27 cellular contexts compared by ENCODE assay signal in genomic region chr5:69038539-69038938, GRCh38.
"Had no signal": no experiment of that assay in that cellular context is flagged by ENCODE, and none has a peak within 500 bp of the region (broad histone marks: within the 10 kb centered on the region; RNA-seq: fewer than 3 reads in every experiment).

No MANE protein-coding gene starts in this region.

- DNase-seq: natural killer cell; occipital lobe; ovary; psoas muscle; right cardiac atrium; spleen; stimulated activated CD4-positive, alpha-beta T cell treated with anti-CD3 and anti-CD28 coated beads, Interleukin-12 subunit alpha, Interleukin-12 subunit beta, amount 100 ng/mL, for 4 hours; stimulated activated CD4-positive, alpha-beta T cell treated with anti-CD3 and anti-CD28 coated beads, Interleukin-1b, Interleukin-23, amount 100 ng/mL, for 48 hours; stimulated activated CD4-positive, alpha-beta T cell treated with anti-CD3 and anti-CD28 coated beads, Interleukin-4, amount 100 ng/mL, for 1 hour; stimulated activated CD4-positive, alpha-beta T cell treated with anti-CD3 and anti-CD28 coated beads, Interleukin-4, amount 100 ng/mL, for 4 hours; stimulated activated CD8-positive, alpha-beta memory T cell treated with anti-CD3 and anti-CD28 coated beads, Interleukin-4, amount 100 ng/mL, for 48 hours; stimulated activated naive CD4-positive, alpha-beta T cell; stimulated activated naive CD8-positive, alpha-beta T cell treated with anti-CD3 and anti-CD28 coated beads, Interleukin-15, amount 100 ng/mL, for 72 hours; stimulated activated naive CD8-positive, alpha-beta T cell treated with anti-CD3 and anti-CD28 coated beads, Interleukin-15, Interleukin-2, amounts not matched to agents 100 U/mL and 50 U/mL, for 24 hours; substantia nigra; testis; tibial artery; transverse colon; upper lobe of right lung; uterus had no signal

- H3K4me1 ChIP-seq: neural progenitor cell, psoas muscle, suprapubic skin, testis, uterus had no signal

- H3K36me3 ChIP-seq: neural progenitor cell, ovary, spleen, suprapubic skin, tibial artery, transverse colon, upper lobe of right lung, uterus had no signal

- ATAC-seq: natural killer cell; psoas muscle; right cardiac atrium; sciatic nerve; stimulated activated memory B cell treated with anti-CD40 and anti-IgM and Interleukin-4, amounts not matched to agents 10 μg/mL and 1 μg/mL and 100 μg/mL, for 72 hours; stimulated activated naive CD8-positive, alpha-beta T cell treated with anti-CD3 and anti-CD28 coated beads, Interleukin-15, amount 100 ng/mL, for 72 hours; stimulated activated naive CD8-positive, alpha-beta T cell treated with anti-CD3 and anti-CD28 coated beads, Interleukin-15, Interleukin-2, amounts not matched to agents 100 U/mL and 50 U/mL, for 24 hours; upper lobe of right lung had no signal

- H3K27me3 ChIP-seq: neural progenitor cell, ovary, spleen, suprapubic skin, testis, tibial artery, transverse colon, upper lobe of right lung, uterus had no signal

- H2AFZ ChIP-seq: neural progenitor cell, parathyroid adenoma had no signal

- H3K79me2 ChIP-seq: parathyroid adenoma had no signal

- H3K4me2 ChIP-seq: neural progenitor cell, smooth muscle cell had no signal

- H3K4me3 ChIP-seq: neural progenitor cell, ovary, psoas muscle, skin epidermis, smooth muscle cell, spleen, suprapubic skin, testis, tibial artery, transverse colon, upper lobe of right lung, uterus had no signal

- H3K27ac ChIP-seq: neural progenitor cell, ovary, parathyroid adenoma, psoas muscle, skin epidermis, spleen, suprapubic skin, testis, tibial artery, transverse colon, upper lobe of right lung, uterus had no signal

- H3K9me3 ChIP-seq: ovary, psoas muscle, spleen, suprapubic skin, testis, tibial artery, transverse colon, upper lobe of right lung, uterus had no signal

- H3K9ac ChIP-seq: neural progenitor cell, parathyroid adenoma had no signal
